In the genomic region with DNA sequence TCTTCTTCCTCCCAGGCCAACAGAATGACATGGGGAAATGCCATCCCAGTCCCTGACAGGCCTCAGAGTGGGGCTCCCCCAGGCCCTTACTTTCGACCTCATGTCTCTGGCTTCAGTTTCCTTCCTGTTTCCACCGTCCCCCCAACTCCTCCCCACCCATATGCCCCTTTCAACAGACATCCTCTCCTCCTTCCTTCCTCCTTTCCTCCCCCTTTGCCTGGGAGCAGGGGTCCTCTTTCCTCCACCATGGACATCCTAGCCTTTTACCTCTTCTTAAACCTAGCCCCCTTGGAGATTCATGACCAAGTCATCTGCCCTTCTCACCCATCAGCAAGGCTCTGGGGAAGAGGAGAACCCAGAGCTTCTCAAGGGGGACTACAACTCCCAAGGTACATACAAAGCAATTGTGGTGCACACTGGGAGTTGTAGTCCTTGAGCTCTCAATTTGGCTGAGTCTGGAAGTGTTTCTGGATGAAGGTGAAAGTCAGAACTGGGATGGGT, we compare ENCODE assay signal across 9 cellular contexts. TPM values are rescaled to one million over a fixed set of nuclear protein-coding genes. Genes with fewer than 3 reads are reported as not detected.
DNase-seq lines count a peak whose midpoint lies in the region; ATAC-seq, FAIRE-seq and TF ChIP-seq lines count a peak whose summit lies in the region.
"Had no signal": no experiment of that assay in that cellular context is flagged by ENCODE, and none has a peak within 500 bp of the region (broad histone marks: within the 10 kb centered on the region; RNA-seq: fewer than 3 reads in every experiment).

No MANE protein-coding gene starts in this region.

- no peaks in the 10 kb centered on the region for H3K9me3 Mint-ChIP-seq in activated naive CD8-positive, alpha-beta T cell treated with anti-CD3 and anti-CD28 coated beads for 36 hours

- peaks cover 5% of the 10 kb centered on the region; the same call in 1 of the 2 replicates for H4K20me1 ChIP-seq in HepG2 (ENCODE audit: insufficient read depth, low read length)

- peaks cover 46% of the 10 kb centered on the region for H3K79me2 ChIP-seq in HepG2 (ENCODE audit: insufficient read depth, low read length)

- in situ Hi-C loops in HepG2 (cut with HindIII; ENCODE audit: extremely low pct_ligation_motif_present, low pct_unique_long_range_greater_than_20kb), result no loop called here
- in situ Hi-C loops in transverse colon (cut with MboI; ENCODE audit: low pct_ligation_motif_present in 1 of 4, low pct_unique_long_range_greater_than_20kb in 1 of 4, low sequenced_read_pairs in 3 of 4), result no loop called here

- no TSS peak for BruUV-seq in HepG2 (replicated peaks; lab: Mats Ljungman, UMichigan)

- ATAC-seq in HepG2 (no peak), HG03460 (IDR thresholded peaks at IDR 0.05; ENCODE audit: unreplicated experiment) (no peak), SK-N-SH treated with all-trans-retinoic acid at 6 μM for 48 hours (no peak)

- H3K27me3 ChIP-seq in HepG2 (ENCODE audit: control insufficient read depth in 1 of 2, insufficient read depth in 2 of 2, low read length in 2 of 2), result no peaks in the 10 kb centered on the region; a peak in 1 of 5 replicates
- no peaks in the 10 kb centered on the region for H3K27me3 ChIP-seq in transverse colon

- no peak overlapping the region for H2AFZ ChIP-seq in HepG2 (ENCODE audit: low read length)

- H3K4me1 ChIP-seq in HepG2 (ENCODE audit: insufficient read depth, low read length) (peaks cover 77% of the 10 kb centered on the region), transverse colon (peaks cover 36 to 78% (median 71%) of the 10 kb centered on the region in 4 donors)

- peaks cover 57% of the 10 kb centered on the region for H3K4me1 Mint-ChIP-seq in activated naive CD8-positive, alpha-beta T cell treated with anti-CD3 and anti-CD28 coated beads for 36 hours

- H3K27ac Mint-ChIP-seq in activated naive CD8-positive, alpha-beta T cell treated with anti-CD3 and anti-CD28 coated beads for 36 hours, result peak overlapping the region; percentile 96

- TF ChIP-seq POLR2A in HepG2 (IDR thresholded peaks at IDR 0.05; ENCODE audit: insufficient read depth in 1 of 2, low read depth in 2 of 2, low read length in 2 of 2), result no peak
- no peak for TF ChIP-seq POLR2A in transverse colon (IDR thresholded peaks at IDR 0.05)

- H3K9me3 ChIP-seq in HepG2 (ENCODE audit: low read length), result no peaks in the 10 kb centered on the region
- no peaks in the 10 kb centered on the region for H3K9me3 ChIP-seq in transverse colon

- no peak for TF ChIP-seq RAD21 in HepG2 (CRISPR knock-in tag; IDR thresholded peaks at IDR 0.05)

- CTCF ChIA-PET in HepG2 (lab: Yijun Ruan, JAX; ENCODE audit: low intra/inter-chr PET ratio, low total read pairs), result no interaction called here

- TF ChIP-seq CTCF in HepG2 (CRISPR knock-in tag; IDR thresholded peaks at IDR 0.05), result no peak
- no peak for TF ChIP-seq CTCF in transverse colon (IDR thresholded peaks at IDR 0.05)

- H3K9ac ChIP-seq in HepG2 (ENCODE audit: insufficient read depth, low read depth, low read length), result no peak overlapping the region

- H3K27ac ChIP-seq in HepG2 (ENCODE audit: extremely low read length, insufficient read depth, low read length) (peak overlapping the region; percentile 8), transverse colon (peak overlapping the region; percentile 96 to 100 (median 98))

- peaks cover 6% of the 10 kb centered on the region for H3K36me3 Mint-ChIP-seq in activated naive CD8-positive, alpha-beta T cell treated with anti-CD3 and anti-CD28 coated beads for 36 hours

- FAIRE-seq in G401.6 (lab: Jason Lieb, UNC) (peak; percentile 96), HepG2 (lab: Jason Lieb, UNC) (no peak)
- FAIRE-seq: endometrium had no signal

- H3K36me3 ChIP-seq in HepG2 (replicated peaks in 1 of 2; ENCODE audit: control insufficient read depth in 1 of 2, insufficient read depth in 2 of 2, low read length in 2 of 2) (peaks cover 1 to 6% of the 10 kb centered on the region in 2 experiments; a peak in 3 of 5 replicates), transverse colon (no peaks in the 10 kb centered on the region)

- peak overlapping the region; percentile 63 for H3K4me3 Mint-ChIP-seq in activated naive CD8-positive, alpha-beta T cell treated with anti-CD3 and anti-CD28 coated beads for 36 hours

- H3K4me2 ChIP-seq in HepG2 (ENCODE audit: low read depth, low read length), result peak overlapping the region; percentile 36; the same call in 1 of the 2 replicates

- 83% methylated on average over 2 of the region's 2 CpGs for WGBS in HepG2 (ENCODE audit: low lambda C conversion rate)
- WGBS in transverse colon (ENCODE audit: low coverage in 1 of 2), 2 donors, result 26 to 28% methylated on average over 2 of the region's 2 CpGs

- DNase-seq in NCI-H446 treated with DMSO at 0.1 percent for 48 hours (lab: John Stamatoyannopoulos, UW) (peak; percentile 12), HepG2 (ENCODE audit: low spot score) (no peak), transverse colon (peak; percentile 37)
- peak; percentile 59 for DNase-seq in activated naive CD8-positive, alpha-beta T cell treated with anti-CD3 and anti-CD28 coated beads for 36 hours
- no peak for DNase-seq in NK-92 treated with Interleukin-12 subunit alpha and Interleukin-12 subunit beta, amount 100 ng/mL, for 24 hours (lab: John Stamatoyannopoulos, UW)

- H3K4me3 ChIP-seq in HepG2 (replicated peaks in 1 of 3; ENCODE audit: insufficient read depth in 1 of 3, low read depth in 2 of 3, low read length in 3 of 3), result no peak overlapping the region
- peak overlapping the region in 1 of 4 donors; percentile 28 for H3K4me3 ChIP-seq in transverse colon

- H3K27me3 Mint-ChIP-seq in activated naive CD8-positive, alpha-beta T cell treated with anti-CD3 and anti-CD28 coated beads for 36 hours, result peaks cover 3% of the 10 kb centered on the region

- intact Hi-C loops in HepG2 (cut with micrococcal nuclease; ENCODE audit: unreplicated experiment), result no loop called here
- intact Hi-C loops in transverse colon (cut with DNase I; ENCODE audit: low total_unique reads), result no loop called here

- TF ChIP-seq EP300 in HepG2 (IDR thresholded peaks at IDR 0.05; ENCODE audit: low read depth in 2 of 2, low read length in 2 of 2) (no peak), HepG2 (CRISPR knock-in tag; IDR thresholded peaks at IDR 0.05; ENCODE audit: borderline replicate concordance) (no peak), transverse colon (IDR thresholded peaks at IDR 0.05; ENCODE audit: low read depth) (no peak)

- POLR2A ChIA-PET in HepG2 (lab: Yijun Ruan, JAX), result interaction anchor here (1.0 to 1.6 kb wide), 4 partner anchors 11 to 50 kb away, joined by 3 to 10 read pairs (median 6); a partner anchor contains a TSS

RNA-seq across cellular contexts. Expression of a gene that starts 4.0 kb away (rescaled TPM):
- total RNA-seq in activated naive CD8-positive, alpha-beta T cell treated with anti-CD3 and anti-CD28 coated beads for 36 hours, result 10 to 100 TPM; 14.1 to 14.4 TPM
- total RNA-seq in HepG2 (2016; rRNA removed; fragmentation: Illumina TruSeq; extraction: Trizol) (10.1 and 15.5 TPM in 2 replicates), transverse colon (100 to 1,000 TPM in 3 of 4 donors, 10 to 100 TPM in 1; 85.2 to 513 (median 272) TPM)
- 2.1 and 2.9 TPM in 2 replicates for total RNA-seq in HepG2 (2016; cell fraction: cytosol; rRNA removed; fragmentation: Illumina TruSeq; extraction: Trizol; ENCODE audit: low read depth)
- 9.4 and 15.2 TPM in 2 replicates for total RNA-seq in HepG2 (2016; cell fraction: insoluble cytoplasmic fraction; rRNA removed; fragmentation: Illumina TruSeq; extraction: Trizol)
- 7.3 and 8.2 TPM in 2 replicates for total RNA-seq in HepG2 (2016; cell fraction: membrane; rRNA removed; fragmentation: Illumina TruSeq; extraction: Trizol)
- 12.6 TPM in 2 replicates for total RNA-seq in HepG2 (2016; cell fraction: nucleus; rRNA removed; fragmentation: Illumina TruSeq; extraction: Trizol)
- 17.5 and 22.3 TPM in 2 replicates for polyA plus RNA-seq in HepG2 (2011; rRNA removed)
- polyA plus RNA-seq in HepG2 (2011; cell fraction: cytosol; rRNA removed), result 15.0 and 19.2 TPM in 2 replicates
- polyA plus RNA-seq in HepG2 (2011; cell fraction: nucleus; rRNA removed), result 45.5 and 50.7 TPM in 2 replicates
- 9.8 and 10.8 TPM in 2 replicates for polyA plus RNA-seq in HepG2 (2012)
- polyA plus RNA-seq in HepG2 (2016; cell fraction: cytosol; fragmentation: Illumina TruSeq; extraction: Trizol; ENCODE audit: low read depth), result 1.1 and 1.7 TPM in 2 replicates
- 10.5 and 12.2 TPM in 2 replicates for polyA plus RNA-seq in HepG2 (2016; cell fraction: insoluble cytoplasmic fraction; fragmentation: Illumina TruSeq; extraction: Trizol; ENCODE audit: low read depth)
- polyA plus RNA-seq in HepG2 (2016; cell fraction: membrane; fragmentation: Illumina TruSeq; extraction: Trizol; ENCODE audit: low read depth), result 4.4 and 5.4 TPM in 2 replicates
- 31.6 and 39.9 TPM in 2 replicates for polyA plus RNA-seq in HepG2 (2016; cell fraction: nucleus; fragmentation: Illumina TruSeq; extraction: Trizol; ENCODE audit: insufficient read depth, low read depth)
- 32.5 and 45.9 TPM in 2 replicates for polyA minus RNA-seq in HepG2 (2011; rRNA and poly(A)+ RNA removed; ENCODE audit: low replicate concordance)
- polyA minus RNA-seq in HepG2 (2011; cell fraction: cytosol; rRNA and poly(A)+ RNA removed), result 9.9 and 13.2 TPM in 2 replicates
- polyA minus RNA-seq in HepG2 (2011; cell fraction: nucleus; rRNA and poly(A)+ RNA removed), result 10.3 and 13.3 TPM in 2 replicates

RNA-seq across cellular contexts. Expression of a gene that starts 13.3 kb away (rescaled TPM):
- total RNA-seq in activated naive CD8-positive, alpha-beta T cell treated with anti-CD3 and anti-CD28 coated beads for 36 hours, result under 1 TPM in 1 of 2 experiments, not detected in 1; 0.66 TPM
- total RNA-seq in HepG2 (2016; rRNA removed; fragmentation: Illumina TruSeq; extraction: Trizol) (0.29 TPM in 1 of 2 replicates, not detected in the other), transverse colon (not detected)
- not detected in 2 replicates for total RNA-seq in HepG2 (2016; cell fraction: cytosol; rRNA removed; fragmentation: Illumina TruSeq; extraction: Trizol; ENCODE audit: low read depth)
- 0.32 TPM in 1 of 2 replicates, not detected in the other for total RNA-seq in HepG2 (2016; cell fraction: insoluble cytoplasmic fraction; rRNA removed; fragmentation: Illumina TruSeq; extraction: Trizol)
- total RNA-seq in HepG2 (2016; cell fraction: membrane; rRNA removed; fragmentation: Illumina TruSeq; extraction: Trizol), result not detected in 2 replicates
- total RNA-seq in HepG2 (2016; cell fraction: nucleus; rRNA removed; fragmentation: Illumina TruSeq; extraction: Trizol), result 1.1 and 1.3 TPM in 2 replicates
- polyA plus RNA-seq in HepG2 (2011; rRNA removed), result not detected in 2 replicates
- not detected in 2 replicates for polyA plus RNA-seq in HepG2 (2011; cell fraction: cytosol; rRNA removed)
- 0.29 and 0.40 TPM in 2 replicates for polyA plus RNA-seq in HepG2 (2011; cell fraction: nucleus; rRNA removed)
- polyA plus RNA-seq in HepG2 (2012), result not detected in 2 replicates
- not detected in 2 replicates for polyA plus RNA-seq in HepG2 (2016; cell fraction: cytosol; fragmentation: Illumina TruSeq; extraction: Trizol; ENCODE audit: low read depth)
- not detected in 2 replicates for polyA plus RNA-seq in HepG2 (2016; cell fraction: insoluble cytoplasmic fraction; fragmentation: Illumina TruSeq; extraction: Trizol; ENCODE audit: low read depth)
- not detected in 2 replicates for polyA plus RNA-seq in HepG2 (2016; cell fraction: membrane; fragmentation: Illumina TruSeq; extraction: Trizol; ENCODE audit: low read depth)
- polyA plus RNA-seq in HepG2 (2016; cell fraction: nucleus; fragmentation: Illumina TruSeq; extraction: Trizol; ENCODE audit: insufficient read depth, low read depth), result not detected in 2 replicates
- 1.3 and 7.6 TPM in 2 replicates for polyA minus RNA-seq in HepG2 (2011; rRNA and poly(A)+ RNA removed; ENCODE audit: low replicate concordance)
- not detected in 2 replicates for polyA minus RNA-seq in HepG2 (2011; cell fraction: cytosol; rRNA and poly(A)+ RNA removed)
- 1.6 TPM in 1 of 2 replicates, not detected in the other for polyA minus RNA-seq in HepG2 (2011; cell fraction: nucleus; rRNA and poly(A)+ RNA removed)

RNA-seq across cellular contexts. Expression of a gene that starts 23.5 kb away (rescaled TPM):
- 10 to 100 TPM; 54.2 to 56.1 TPM for total RNA-seq in activated naive CD8-positive, alpha-beta T cell treated with anti-CD3 and anti-CD28 coated beads for 36 hours
- total RNA-seq in HepG2 (2016; rRNA removed; fragmentation: Illumina TruSeq; extraction: Trizol) (32.8 and 32.9 TPM in 2 replicates), transverse colon (10 to 100 TPM; 32.7 to 42.4 (median 36.0) TPM)
- 21.5 and 22.7 TPM in 2 replicates for total RNA-seq in HepG2 (2016; cell fraction: cytosol; rRNA removed; fragmentation: Illumina TruSeq; extraction: Trizol; ENCODE audit: low read depth)
- 29.0 and 37.1 TPM in 2 replicates for total RNA-seq in HepG2 (2016; cell fraction: insoluble cytoplasmic fraction; rRNA removed; fragmentation: Illumina TruSeq; extraction: Trizol)
- total RNA-seq in HepG2 (2016; cell fraction: membrane; rRNA removed; fragmentation: Illumina TruSeq; extraction: Trizol), result 23.4 and 27.9 TPM in 2 replicates
- total RNA-seq in HepG2 (2016; cell fraction: nucleus; rRNA removed; fragmentation: Illumina TruSeq; extraction: Trizol), result 37.9 and 38.9 TPM in 2 replicates
- polyA plus RNA-seq in HepG2 (2011; rRNA removed), result 25.9 and 30.3 TPM in 2 replicates
- polyA plus RNA-seq in HepG2 (2011; cell fraction: cytosol; rRNA removed), result 16.4 and 22.8 TPM in 2 replicates
- polyA plus RNA-seq in HepG2 (2011; cell fraction: nucleus; rRNA removed), result 84.3 and 94.4 TPM in 2 replicates
- polyA plus RNA-seq in HepG2 (2012), result 15.3 and 18.2 TPM in 2 replicates
- polyA plus RNA-seq in HepG2 (2016; cell fraction: cytosol; fragmentation: Illumina TruSeq; extraction: Trizol; ENCODE audit: low read depth), result 17.3 and 18.3 TPM in 2 replicates
- 28.5 and 31.1 TPM in 2 replicates for polyA plus RNA-seq in HepG2 (2016; cell fraction: insoluble cytoplasmic fraction; fragmentation: Illumina TruSeq; extraction: Trizol; ENCODE audit: low read depth)
- polyA plus RNA-seq in HepG2 (2016; cell fraction: membrane; fragmentation: Illumina TruSeq; extraction: Trizol; ENCODE audit: low read depth), result 17.7 and 19.3 TPM in 2 replicates
- polyA plus RNA-seq in HepG2 (2016; cell fraction: nucleus; fragmentation: Illumina TruSeq; extraction: Trizol; ENCODE audit: insufficient read depth, low read depth), result 64.3 and 72.6 TPM in 2 replicates
- 34.0 and 163 TPM in 2 replicates for polyA minus RNA-seq in HepG2 (2011; rRNA and poly(A)+ RNA removed; ENCODE audit: low replicate concordance)
- polyA minus RNA-seq in HepG2 (2011; cell fraction: cytosol; rRNA and poly(A)+ RNA removed), result 7.6 and 9.5 TPM in 2 replicates
- 15.7 and 16.8 TPM in 2 replicates for polyA minus RNA-seq in HepG2 (2011; cell fraction: nucleus; rRNA and poly(A)+ RNA removed)

RNA-seq across cellular contexts. Expression of a gene that starts 26.9 kb away (rescaled TPM):
- under 1 TPM; 0.20 to 0.31 TPM for total RNA-seq in activated naive CD8-positive, alpha-beta T cell treated with anti-CD3 and anti-CD28 coated beads for 36 hours
- total RNA-seq in HepG2 (2016; rRNA removed; fragmentation: Illumina TruSeq; extraction: Trizol), result not detected in 2 replicates
- not detected in 2 replicates for total RNA-seq in HepG2 (2016; cell fraction: cytosol; rRNA removed; fragmentation: Illumina TruSeq; extraction: Trizol; ENCODE audit: low read depth)
- not detected in 2 replicates for total RNA-seq in HepG2 (2016; cell fraction: insoluble cytoplasmic fraction; rRNA removed; fragmentation: Illumina TruSeq; extraction: Trizol)
- not detected in 2 replicates for total RNA-seq in HepG2 (2016; cell fraction: membrane; rRNA removed; fragmentation: Illumina TruSeq; extraction: Trizol)
- total RNA-seq in HepG2 (2016; cell fraction: nucleus; rRNA removed; fragmentation: Illumina TruSeq; extraction: Trizol), result not detected in 2 replicates
- polyA plus RNA-seq in HepG2 (2011; rRNA removed), result 0.74 and 0.80 TPM in 2 replicates
- polyA plus RNA-seq in HepG2 (2011; cell fraction: cytosol; rRNA removed), result 0.17 and 0.19 TPM in 2 replicates
- polyA plus RNA-seq in HepG2 (2011; cell fraction: nucleus; rRNA removed), result 7.8 and 11.4 TPM in 2 replicates
- 0.35 and 1.6 TPM in 2 replicates for polyA plus RNA-seq in HepG2 (2012)
- 0.29 TPM in 1 of 2 replicates, not detected in the other for polyA plus RNA-seq in HepG2 (2016; cell fraction: cytosol; fragmentation: Illumina TruSeq; extraction: Trizol; ENCODE audit: low read depth)
- polyA plus RNA-seq in HepG2 (2016; cell fraction: insoluble cytoplasmic fraction; fragmentation: Illumina TruSeq; extraction: Trizol; ENCODE audit: low read depth), result not detected in 2 replicates
- polyA plus RNA-seq in HepG2 (2016; cell fraction: membrane; fragmentation: Illumina TruSeq; extraction: Trizol; ENCODE audit: low read depth), result not detected in 2 replicates
- 0.29 TPM in 1 of 2 replicates, not detected in the other for polyA plus RNA-seq in HepG2 (2016; cell fraction: nucleus; fragmentation: Illumina TruSeq; extraction: Trizol; ENCODE audit: insufficient read depth, low read depth)
- 0.08 and 2.6 TPM in 2 replicates for polyA minus RNA-seq in HepG2 (2011; rRNA and poly(A)+ RNA removed; ENCODE audit: low replicate concordance)
- not detected in 2 replicates for polyA minus RNA-seq in HepG2 (2011; cell fraction: cytosol; rRNA and poly(A)+ RNA removed)
- polyA minus RNA-seq in HepG2 (2011; cell fraction: nucleus; rRNA and poly(A)+ RNA removed), result 0.37 TPM in 1 of 2 replicates, not detected in the other
- 1 to 10 TPM in 3 of 4 donors, not detected in 1; 1.9 to 4.6 (median 4.5) TPM for total RNA-seq in transverse colon

RNA-seq across cellular contexts. Expression of a gene that starts 27.0 kb away (rescaled TPM):
- total RNA-seq in activated naive CD8-positive, alpha-beta T cell treated with anti-CD3 and anti-CD28 coated beads for 36 hours, result not detected
- total RNA-seq in HepG2 (2016; rRNA removed; fragmentation: Illumina TruSeq; extraction: Trizol) (not detected in 2 replicates), transverse colon (under 1 TPM in 2 of 4 donors, not detected in 2; 0.32 to 0.41 TPM)
- not detected in 2 replicates for total RNA-seq in HepG2 (2016; cell fraction: cytosol; rRNA removed; fragmentation: Illumina TruSeq; extraction: Trizol; ENCODE audit: low read depth)
- total RNA-seq in HepG2 (2016; cell fraction: insoluble cytoplasmic fraction; rRNA removed; fragmentation: Illumina TruSeq; extraction: Trizol), result not detected in 2 replicates
- not detected in 2 replicates for total RNA-seq in HepG2 (2016; cell fraction: membrane; rRNA removed; fragmentation: Illumina TruSeq; extraction: Trizol)
- total RNA-seq in HepG2 (2016; cell fraction: nucleus; rRNA removed; fragmentation: Illumina TruSeq; extraction: Trizol), result not detected in 2 replicates
- polyA plus RNA-seq in HepG2 (2011; rRNA removed), result 0.04 TPM in 1 of 2 replicates, not detected in the other
- not detected in 2 replicates for polyA plus RNA-seq in HepG2 (2011; cell fraction: cytosol; rRNA removed)
- polyA plus RNA-seq in HepG2 (2011; cell fraction: nucleus; rRNA removed), result 0.19 and 0.24 TPM in 2 replicates
- not detected in 2 replicates for polyA plus RNA-seq in HepG2 (2012)
- polyA plus RNA-seq in HepG2 (2016; cell fraction: cytosol; fragmentation: Illumina TruSeq; extraction: Trizol; ENCODE audit: low read depth), result not detected in 2 replicates
- not detected in 2 replicates for polyA plus RNA-seq in HepG2 (2016; cell fraction: insoluble cytoplasmic fraction; fragmentation: Illumina TruSeq; extraction: Trizol; ENCODE audit: low read depth)
- not detected in 2 replicates for polyA plus RNA-seq in HepG2 (2016; cell fraction: membrane; fragmentation: Illumina TruSeq; extraction: Trizol; ENCODE audit: low read depth)
- polyA plus RNA-seq in HepG2 (2016; cell fraction: nucleus; fragmentation: Illumina TruSeq; extraction: Trizol; ENCODE audit: insufficient read depth, low read depth), result not detected in 2 replicates
- not detected in 2 replicates for polyA minus RNA-seq in HepG2 (2011; rRNA and poly(A)+ RNA removed; ENCODE audit: low replicate concordance)
- polyA minus RNA-seq in HepG2 (2011; cell fraction: cytosol; rRNA and poly(A)+ RNA removed), result not detected in 2 replicates
- not detected in 2 replicates for polyA minus RNA-seq in HepG2 (2011; cell fraction: nucleus; rRNA and poly(A)+ RNA removed)

Comparison
In these comparisons a context has a peak if more than half of its experiments do, and no peak if none do; other contexts are left out.
1. DNase-seq: peak in NCI-H446 treated with DMSO at 0.1 percent for 48 hours (single experiment), activated naive CD8-positive, alpha-beta T cell treated with anti-CD3 and anti-CD28 coated beads for 36 hours (single experiment) and transverse colon (single experiment); none in HepG2 (single experiment) and NK-92 treated with Interleukin-12 subunit alpha and Interleukin-12 subunit beta, amount 100 ng/mL, for 24 hours (single experiment).
2. RNA of a gene that starts 4.0 kb away (total RNA-seq): 85.2 to 513 TPM in transverse colon; 2.1 to 15.5 TPM in HepG2 and 14.1 to 14.4 TPM in activated naive CD8-positive, alpha-beta T cell treated with anti-CD3 and anti-CD28 coated beads for 36 hours; every median in the first group is over 4 times any median in the second.